In genomic region chr1:33270808-33271465, GRCh38 we compare ENCODE assay signal across 19 cellular contexts. TPM values are rescaled to one million over a fixed set of nuclear protein-coding genes. Genes with fewer than 3 reads are reported as not detected.
"Had no signal": no experiment of that assay in that cellular context is flagged by ENCODE, and none has a peak within 500 bp of the region (broad histone marks: within the 10 kb centered on the region; RNA-seq: fewer than 3 reads in every experiment).

No MANE protein-coding gene starts in this region.

- H3K27me3 Mint-ChIP-seq: naive thymus-derived CD8-positive, alpha-beta T cell; type B pancreatic cell had no signal

- H3K27ac ChIP-seq: lower lobe of right lung had no signal

- H3K9me3 Mint-ChIP-seq: activated T-cell treated with anti-CD3 and anti-CD28 coated beads, Interleukin-2, amount 50 U/mL, for 4 hours; naive thymus-derived CD8-positive, alpha-beta T cell; T-helper 1 cell treated with Interleukin-12 subunit alpha and Interleukin-12 subunit beta and Interleukin-4 antibody, amounts not matched to agents 30 μg/mL and 1 μg/mL, for 36 hours; type B pancreatic cell had no signal

- DNase-seq: activated CD4-positive, alpha-beta T cell treated with anti-CD3 and anti-CD28 coated beads, Interleukin-2, amount 50 U/mL, for 4 hours; activated gamma-delta T cell; activated T-cell treated with anti-CD3 and anti-CD28 coated beads, Interleukin-2, amount 50 U/mL, for 4 hours; central memory CD4-positive, alpha-beta T cell; dermis blood vessel endothelial cell; hypothalamus; lower lobe of right lung; naive thymus-derived CD8-positive, alpha-beta T cell; right cardiac atrium; SHP77; small intestine had no signal

- ATAC-seq: activated CD4-positive, CD25-positive, alpha-beta regulatory T cell treated with anti-CD3 and anti-CD28 coated beads, Interleukin-2, amount 50 U/mL, for 24 hours; activated T-cell treated with anti-CD3 and anti-CD28 coated beads, Interleukin-2, amount 50 U/mL, for 4 hours; esophagus mucosa; lower lobe of right lung; naive thymus-derived CD8-positive, alpha-beta T cell; right cardiac atrium; SK-N-SH treated with all-trans-retinoic acid at 6 μM for 48 hours had no signal

- H3K9me3 ChIP-seq: lower lobe of right lung had no signal

- H3K4me3 ChIP-seq: lower lobe of right lung had no signal

- H3K4me3 Mint-ChIP-seq: activated T-cell treated with anti-CD3 and anti-CD28 coated beads, Interleukin-2, amount 50 U/mL, for 4 hours; T-helper 1 cell treated with Interleukin-12 subunit alpha and Interleukin-12 subunit beta and Interleukin-4 antibody, amounts not matched to agents 30 μg/mL and 1 μg/mL, for 36 hours; type B pancreatic cell had no signal

- H3K27ac Mint-ChIP-seq: T-helper 1 cell treated with Interleukin-12 subunit alpha and Interleukin-12 subunit beta and Interleukin-4 antibody, amounts not matched to agents 30 μg/mL and 1 μg/mL, for 36 hours had no signal

RNA-seq across cellular contexts. Expression of gene A3GALT2, which starts 50.0 kb away (rescaled TPM):
- total RNA-seq: dermis blood vessel endothelial cell; esophagus mucosa; glomerular endothelial cell; lower lobe of right lung; mononuclear cell; naive thymus-derived CD8-positive, alpha-beta T cell; right cardiac atrium; subcutaneous adipose tissue had no signal
- polyA plus RNA-seq: naive thymus-derived CD8-positive, alpha-beta T cell; right cardiac atrium; small intestine had no signal
